16 cellular contexts compared by ENCODE assay signal in the genomic region with DNA sequence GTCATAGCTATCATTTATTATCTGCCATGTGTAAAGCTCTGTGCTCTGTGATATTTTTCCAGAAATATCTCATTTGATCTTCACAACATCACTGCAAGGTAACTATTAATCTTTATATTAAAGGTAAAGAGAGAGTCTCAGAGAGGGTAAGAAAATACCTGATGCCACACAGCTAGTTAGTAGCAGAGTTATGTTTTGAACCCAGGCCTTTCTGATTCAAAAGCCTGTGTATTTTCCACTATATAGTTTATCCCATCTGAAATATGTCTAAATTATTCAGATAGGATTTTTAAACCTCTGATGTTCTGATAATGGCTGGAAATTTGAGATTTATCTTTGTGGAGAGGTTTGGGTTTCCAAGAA. TPM values are rescaled to one million over a fixed set of nuclear protein-coding genes. Genes with fewer than 3 reads are reported as not detected.
DNase-seq lines count a peak whose midpoint lies in the region; ATAC-seq, FAIRE-seq and TF ChIP-seq lines count a peak whose summit lies in the region.
"Had no signal": no experiment of that assay in that cellular context is flagged by ENCODE, and none has a peak within 500 bp of the region (broad histone marks: within the 10 kb centered on the region; RNA-seq: fewer than 3 reads in every experiment).

No MANE protein-coding gene starts in this region.

- no peaks in the 10 kb centered on the region for H3K36me3 Mint-ChIP-seq in activated T-helper 2 cell treated with anti-CD3 and anti-CD28 coated beads, Interferon-gamma antibody, Interleukin-2, Interleukin-4, amounts not matched to agents 10 μg/mL and 5 μg/mL and 100 μg/mL, durations not matched to agents 14 hours and 24 hours and 36 hours (ENCODE audit: low read depth)

- no peak overlapping the region for H3K4me3 Mint-ChIP-seq in activated T-helper 2 cell treated with anti-CD3 and anti-CD28 coated beads, Interferon-gamma antibody, Interleukin-2, Interleukin-4, amounts not matched to agents 10 μg/mL and 5 μg/mL and 100 μg/mL, durations not matched to agents 14 hours and 24 hours and 36 hours (ENCODE audit: low read depth)
- H3K4me3 Mint-ChIP-seq: activated CD4-positive, alpha-beta T cell treated with anti-CD3 and anti-CD28 coated beads, Interleukin-2, amount 10 ng/mL, durations not matched to agents 24 days and 14 days had no signal

- H3K27ac ChIP-seq in ascending aorta (peak overlapping the region; percentile 41 to 53), foreskin keratinocyte (peak overlapping the region; percentile 39), muscle layer of duodenum (ENCODE audit: low read length) (peak overlapping the region; percentile 54), transverse colon (peak overlapping the region; percentile 23 to 36 (median 30))
- H3K27ac ChIP-seq: HL-60 had no signal

- H3K4me3 ChIP-seq in ascending aorta, result no peak overlapping the region
- no peak overlapping the region for H3K4me3 ChIP-seq in muscle layer of duodenum (ENCODE audit: low read depth in 1 of 2, low read length in 2 of 2)
- H3K4me3 ChIP-seq in transverse colon, result no peak overlapping the region
- H3K4me3 ChIP-seq: HAP-1 had no signal

- H3K36me3 ChIP-seq in ascending aorta (peaks cover 0 to 5% of the 10 kb centered on the region in 2 donors), muscle layer of duodenum (ENCODE audit: control insufficient read depth in 1 of 2, insufficient read depth in 2 of 2, low read length in 2 of 2) (no peaks in the 10 kb centered on the region), transverse colon (no peaks in the 10 kb centered on the region)
- H3K36me3 ChIP-seq: HAP-1 had no signal

- no peaks in the 10 kb centered on the region for H3K9me3 Mint-ChIP-seq in activated T-helper 2 cell treated with anti-CD3 and anti-CD28 coated beads, Interferon-gamma antibody, Interleukin-2, Interleukin-4, amounts not matched to agents 10 μg/mL and 5 μg/mL and 100 μg/mL, durations not matched to agents 14 hours and 24 hours and 36 hours
- H3K9me3 Mint-ChIP-seq: activated CD4-positive, alpha-beta T cell treated with anti-CD3 and anti-CD28 coated beads, Interleukin-2, amount 10 ng/mL, durations not matched to agents 24 days and 14 days had no signal

- intact Hi-C loops in ascending aorta (cut with DNase I) (no loop called here), transverse colon (cut with DNase I; ENCODE audit: low total_unique reads) (no loop called here)
- intact Hi-C loops in activated T-helper 2 cell treated with anti-CD3 and anti-CD28 coated beads, Interferon-gamma antibody, Interleukin-2, Interleukin-4, amounts not matched to agents 10 μg/mL and 5 μg/mL and 100 μg/mL, durations not matched to agents 14 hours and 24 hours and 36 hours (cut with micrococcal nuclease), result no loop called here

- no peak for ATAC-seq in foreskin keratinocyte

- H3K4me1 Mint-ChIP-seq in activated T-helper 2 cell treated with anti-CD3 and anti-CD28 coated beads, Interferon-gamma antibody, Interleukin-2, Interleukin-4, amounts not matched to agents 10 μg/mL and 5 μg/mL and 100 μg/mL, durations not matched to agents 14 hours and 24 hours and 36 hours (ENCODE audit: low read depth), result peaks cover 12% of the 10 kb centered on the region

- no peak for TF ChIP-seq EP300 in transverse colon (IDR thresholded peaks at IDR 0.05; ENCODE audit: low read depth)

- H3K9me3 ChIP-seq in ascending aorta (no peaks in the 10 kb centered on the region), muscle layer of duodenum (ENCODE audit: control insufficient read depth in 1 of 2, low read length in 2 of 2) (no peaks in the 10 kb centered on the region), transverse colon (no peaks in the 10 kb centered on the region)
- H3K9me3 ChIP-seq: HAP-1 had no signal

- FAIRE-seq in GM19239 (lab: Jason Lieb, UNC), result no peak
- FAIRE-seq: colon, endothelial cell of umbilical vein, TTC549 had no signal

- H3K27me3 ChIP-seq in ascending aorta, result no peaks in the 10 kb centered on the region
- H3K27me3 ChIP-seq in foreskin keratinocyte, result no peaks in the 10 kb centered on the region
- H3K27me3 ChIP-seq in muscle layer of duodenum (ENCODE audit: low read depth, low read length), result no peaks in the 10 kb centered on the region
- no peaks in the 10 kb centered on the region for H3K27me3 ChIP-seq in transverse colon

- no peaks in the 10 kb centered on the region for H3K27me3 Mint-ChIP-seq in activated T-helper 2 cell treated with anti-CD3 and anti-CD28 coated beads, Interferon-gamma antibody, Interleukin-2, Interleukin-4, amounts not matched to agents 10 μg/mL and 5 μg/mL and 100 μg/mL, durations not matched to agents 14 hours and 24 hours and 36 hours (ENCODE audit: low read depth)
- H3K27me3 Mint-ChIP-seq: activated CD4-positive, alpha-beta T cell treated with anti-CD3 and anti-CD28 coated beads, Interleukin-2, amount 10 ng/mL, durations not matched to agents 24 days and 14 days had no signal

- no peak overlapping the region for H3K27ac Mint-ChIP-seq in activated T-helper 2 cell treated with anti-CD3 and anti-CD28 coated beads, Interferon-gamma antibody, Interleukin-2, Interleukin-4, amounts not matched to agents 10 μg/mL and 5 μg/mL and 100 μg/mL, durations not matched to agents 14 hours and 24 hours and 36 hours
- H3K27ac Mint-ChIP-seq: activated CD4-positive, alpha-beta T cell treated with anti-CD3 and anti-CD28 coated beads, Interleukin-2, amount 10 ng/mL, durations not matched to agents 24 days and 14 days had no signal

- H3K4me1 ChIP-seq in ascending aorta (peaks cover 0 to 6% of the 10 kb centered on the region in 2 donors), foreskin keratinocyte (peaks cover 16% of the 10 kb centered on the region), muscle layer of duodenum (ENCODE audit: control insufficient read depth in 1 of 2, insufficient read depth in 2 of 2, low read length in 2 of 2) (peaks cover 15 to 42% of the 10 kb centered on the region in 2 donors), transverse colon (peaks cover 0 to 34% (median 17%) of the 10 kb centered on the region in 4 donors)
- H3K4me1 ChIP-seq: HAP-1 had no signal

- DNase-seq in ascending aorta (ENCODE audit: low spot score in 2 of 2) (no peak), foreskin keratinocyte (no peak), transverse colon (no peak), mucosa of gallbladder (ENCODE audit: low spot score) (no peak), GM19239 (ENCODE audit: insufficient read length, low spot score) (no peak)
- no peak for DNase-seq in activated T-helper 2 cell treated with anti-CD3 and anti-CD28 coated beads, Interferon-gamma antibody, Interleukin-2, Interleukin-4, amounts not matched to agents 10 μg/mL and 5 μg/mL and 100 μg/mL, durations not matched to agents 14 hours and 24 hours and 36 hours (ENCODE audit: low spot score)
- no peak for DNase-seq in stimulated activated naive CD4-positive, alpha-beta T cell treated with Interleukin-2 at 50 U/mL for 16 hours (lab: John Stamatoyannopoulos, UW)
- DNase-seq: activated CD4-positive, alpha-beta T cell treated with anti-CD3 and anti-CD28 coated beads, Interleukin-2, amount 10 ng/mL, durations not matched to agents 24 days and 14 days; aorta; NCI-H524 had no signal

- TF ChIP-seq CTCF in ascending aorta (IDR thresholded peaks at IDR 0.05), result no peak
- no peak for TF ChIP-seq CTCF in foreskin keratinocyte (conservative IDR thresholded peaks at IDR 0.05)
- TF ChIP-seq CTCF in transverse colon (IDR thresholded peaks at IDR 0.05), result no peak

- in situ Hi-C loops in transverse colon (cut with MboI; ENCODE audit: low pct_ligation_motif_present in 1 of 4, low pct_unique_long_range_greater_than_20kb in 1 of 4, low sequenced_read_pairs in 3 of 4), result loop anchor here in 1 of 4 donors (25.0 kb wide), 1 partner anchor 266 kb away; no protein-coding TSS in a partner anchor

- TF ChIP-seq POLR2A in transverse colon (IDR thresholded peaks at IDR 0.05), result no peak

RNA-seq across cellular contexts. Expression of a gene that starts 10.1 kb away (rescaled TPM):
- total RNA-seq in ascending aorta, result 13.3 TPM
- total RNA-seq in foreskin keratinocyte, result 8.3 and 10.3 TPM in 2 replicates
- 8.6 and 10.8 TPM in 2 replicates for polyA plus RNA-seq in foreskin keratinocyte
- total RNA-seq in transverse colon, result 10 to 100 TPM in 3 of 4 donors, under 1 TPM in 1; 0.60 to 22.1 (median 21.2) TPM
- 41.8 TPM for total RNA-seq in mucosa of gallbladder
- total RNA-seq in activated T-helper 2 cell treated with anti-CD3 and anti-CD28 coated beads, Interferon-gamma antibody, Interleukin-2, Interleukin-4, amounts not matched to agents 10 μg/mL and 5 μg/mL and 100 μg/mL, durations not matched to agents 14 hours and 24 hours and 36 hours, result 12.8 and 13.6 TPM in 2 replicates

RNA-seq across cellular contexts. Expression of a gene that starts 33.9 kb away (rescaled TPM):
- 3.7 TPM for total RNA-seq in ascending aorta
- total RNA-seq in foreskin keratinocyte, result 15.9 and 16.8 TPM in 2 replicates
- 13.6 and 14.2 TPM in 2 replicates for polyA plus RNA-seq in foreskin keratinocyte
- total RNA-seq in transverse colon, result 10 to 100 TPM in 2 of 4 donors, 1 to 10 TPM in 2; 6.0 to 33.0 (median 19.8) TPM
- total RNA-seq in mucosa of gallbladder, result 49.8 TPM
- 24.5 and 26.0 TPM in 2 replicates for total RNA-seq in activated T-helper 2 cell treated with anti-CD3 and anti-CD28 coated beads, Interferon-gamma antibody, Interleukin-2, Interleukin-4, amounts not matched to agents 10 μg/mL and 5 μg/mL and 100 μg/mL, durations not matched to agents 14 hours and 24 hours and 36 hours

RNA-seq across cellular contexts. Expression of a gene that starts 54.6 kb away (rescaled TPM):
- 53.2 TPM for total RNA-seq in ascending aorta
- total RNA-seq in foreskin keratinocyte, result 7.4 and 9.4 TPM in 2 replicates
- 2.8 and 3.1 TPM in 2 replicates for polyA plus RNA-seq in foreskin keratinocyte
- total RNA-seq in transverse colon, result 10 to 100 TPM; 76.3 to 99.1 (median 83.0) TPM
- 62.9 TPM for total RNA-seq in mucosa of gallbladder
- total RNA-seq in activated T-helper 2 cell treated with anti-CD3 and anti-CD28 coated beads, Interferon-gamma antibody, Interleukin-2, Interleukin-4, amounts not matched to agents 10 μg/mL and 5 μg/mL and 100 μg/mL, durations not matched to agents 14 hours and 24 hours and 36 hours, result 40.9 and 44.0 TPM in 2 replicates
